In genomic region chr4:139137745-139138144, GRCh38 we compare ENCODE assay signal across 19 cellular contexts.
"Had no signal": no experiment of that assay in that cellular context is flagged by ENCODE, and none has a peak within 500 bp of the region (broad histone marks: within the 10 kb centered on the region; RNA-seq: fewer than 3 reads in every experiment).

No MANE protein-coding gene starts in this region.

- H3K4me3 ChIP-seq: body of pancreas, left lung, sigmoid colon, stomach had no signal

- H3K9me3 ChIP-seq: body of pancreas, left lung, sigmoid colon, stomach had no signal

- H3K27ac ChIP-seq: body of pancreas, dorsolateral prefrontal cortex, left lung, sigmoid colon, stomach had no signal

- H3K27me3 ChIP-seq: body of pancreas, dorsolateral prefrontal cortex, left lung, sigmoid colon, stomach had no signal

- DNase-seq: activated CD4-positive, alpha-beta T cell treated with anti-CD3 and anti-CD28 coated beads for 48 hours; activated CD4-positive, CD25-positive, alpha-beta regulatory T cell; activated CD8-positive, alpha-beta T cell treated with anti-CD3 and anti-CD28 coated beads for 36 hours; activated naive CD4-positive, alpha-beta T cell treated with Interleukin-2 at 50 U/mL for 16 hours; activated naive CD8-positive, alpha-beta T cell treated with anti-CD3 and anti-CD28 coated beads, Interleukin-2, amount 10 ng/mL, durations not matched to agents 7 days and 5 days; activated T-cell treated with anti-CD3 and anti-CD28 coated beads, Interleukin-2, amount 50 U/mL, for 1 hour; amygdala; body of pancreas; central memory CD4-positive, alpha-beta T cell; dorsolateral prefrontal cortex; endodermal cell; foreskin melanocyte; left lung; sigmoid colon; stimulated activated CD4-positive, alpha-beta T cell treated with anti-CD3 and anti-CD28 coated beads, Interleukin-4, amount 100 ng/mL, for 24 hours; stomach; trophoblast cell had no signal

- FAIRE-seq: colon had no signal

- ATAC-seq: activated CD8-positive, alpha-beta T cell treated with anti-CD3 and anti-CD28 coated beads for 36 hours; body of pancreas; left lung; stimulated activated effector memory CD8-positive, alpha-beta T cell treated with anti-CD3 and anti-CD28 coated beads, Interleukin-12 subunit alpha, Interleukin-12 subunit beta, amount 100 ng/mL, for 72 hours had no signal
